ENCODE assay signal across 28 cellular contexts in the genomic region with DNA sequence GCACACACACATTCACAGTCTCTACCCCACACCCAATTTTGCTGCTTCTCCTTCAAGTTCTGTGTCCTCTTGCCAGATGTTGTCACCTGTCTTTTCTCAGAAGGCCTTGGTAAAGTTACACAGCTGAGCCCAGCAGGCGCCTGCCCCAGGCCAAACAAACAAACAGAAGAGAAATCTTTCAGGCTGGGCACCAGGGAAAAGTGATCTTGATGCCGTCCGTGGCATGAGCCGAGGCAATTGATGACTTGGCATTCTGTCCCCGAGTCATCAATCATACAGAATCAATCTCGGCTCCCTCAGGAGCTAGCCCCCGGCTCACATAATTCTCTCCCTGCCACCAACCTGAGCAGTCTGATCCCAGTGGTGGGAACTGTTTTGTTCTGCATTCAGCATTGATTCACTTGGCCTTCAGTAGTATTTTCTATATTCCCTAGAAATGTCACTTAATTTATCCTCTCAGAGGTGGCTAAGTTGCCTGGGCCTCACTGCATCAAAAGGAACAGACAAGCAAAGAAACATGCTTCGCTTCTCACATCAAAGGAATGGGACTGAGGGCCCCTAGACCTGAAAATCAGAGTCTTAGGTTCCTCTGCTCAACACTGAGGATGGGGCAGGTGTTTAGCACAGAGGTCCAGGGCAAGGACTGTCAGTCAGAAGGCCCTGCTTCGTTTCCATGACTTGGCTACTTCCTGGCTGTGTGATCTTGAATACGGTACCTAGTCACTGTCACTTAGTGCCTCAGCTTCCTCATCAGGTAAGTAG.
"Had no signal": no experiment of that assay in that cellular context is flagged by ENCODE, and none has a peak within 500 bp of the region (broad histone marks: within the 10 kb centered on the region; RNA-seq: fewer than 3 reads in every experiment).

No MANE protein-coding gene starts in this region.

- H3K27me3 ChIP-seq: ascending aorta, body of pancreas had no signal

- H3K36me3 ChIP-seq: ascending aorta had no signal

- H3K4me3 Mint-ChIP-seq: activated CD8-positive, alpha-beta T cell treated with anti-CD3 and anti-CD28 coated beads, Interleukin-2, amount 10 ng/mL, durations not matched to agents 7 days and 5 days; activated naive CD8-positive, alpha-beta T cell treated with anti-CD3 and anti-CD28 coated beads, Interleukin-2, amount 50 U/mL, for 24 hours; activated T-cell treated with anti-CD3 and anti-CD28 coated beads, Interleukin-2, amount 50 U/mL, for 24 hours; activated T-helper 1 cell treated with anti-CD3 and anti-CD28 coated beads, Interleukin-12 subunit alpha, Interleukin-12 subunit beta, Interleukin-2, Interleukin-4 antibody, amounts not matched to agents 30 ng/mL and 10 ng/mL and 1 ng/mL, durations not matched to agents 14 hours and 24 hours and 36 hours; central memory CD8-positive, alpha-beta T cell had no signal

- H3K4me1 ChIP-seq: ascending aorta, body of pancreas had no signal

- ATAC-seq: activated CD8-positive, alpha-beta T cell treated with anti-CD3 and anti-CD28 coated beads, Interleukin-2, amount 10 ng/mL, durations not matched to agents 7 days and 5 days; activated naive CD4-positive, alpha-beta T cell treated with anti-CD3 and anti-CD28 coated beads, Interleukin-2, amount 50 U/mL, for 72 hours; activated naive CD8-positive, alpha-beta T cell treated with anti-CD3 and anti-CD28 coated beads, Interleukin-2, amount 50 U/mL, for 24 hours; body of pancreas; K562 had no signal

- H3K27ac ChIP-seq: ascending aorta, body of pancreas, SK-N-MC, VCaP had no signal

- DNase-seq: activated CD4-positive, alpha-beta T cell treated with anti-CD3 and anti-CD28 coated beads for 4 hours; activated CD4-positive, alpha-beta T cell treated with anti-CD3 and anti-CD28 coated beads, Interleukin-2, amount 50 U/mL, for 4 hours; activated CD8-positive, alpha-beta memory T cell treated with anti-CD3 and anti-CD28 coated beads, Interleukin-2, amount 50 U/mL, for 48 hours; activated CD8-positive, alpha-beta T cell treated with anti-CD3 and anti-CD28 coated beads, Interleukin-2, amount 10 ng/mL, durations not matched to agents 7 days and 5 days; activated effector memory CD4-positive, alpha-beta T cell treated with anti-CD3 and anti-CD28 coated beads, Interleukin-2, amount 50 U/mL, for 16 hours; activated naive CD4-positive, alpha-beta T cell treated with Interleukin-2 at 50 U/mL for 16 hours; activated naive CD8-positive, alpha-beta T cell treated with anti-CD3 and anti-CD28 coated beads, Interleukin-2, amount 50 U/mL, for 24 hours; activated T-cell treated with anti-CD3 and anti-CD28 coated beads, Interleukin-2, amount 50 U/mL, for 24 hours; amniotic stem cell; body of pancreas; Karpas-422; MM.1S; NCI-H1105; NCI-H146; NCI-H187 treated with DMSO at 0.1 percent for 48 hours; NCI-H2081 treated with DMSO at 0.1 percent for 48 hours; NCI-H446; NCI-H524; NCI-H748 treated with DMSO at 0.1 percent for 48 hours; T-helper 1 cell had no signal

- H3K9me3 Mint-ChIP-seq: activated T-helper 1 cell treated with anti-CD3 and anti-CD28 coated beads, Interleukin-12 subunit alpha, Interleukin-12 subunit beta, Interleukin-2, Interleukin-4 antibody, amounts not matched to agents 30 ng/mL and 10 ng/mL and 1 ng/mL, durations not matched to agents 14 hours and 24 hours and 36 hours had no signal

- H3K4me3 ChIP-seq: ascending aorta, body of pancreas, K562, SK-N-MC had no signal

- H3K4me1 Mint-ChIP-seq: activated naive CD8-positive, alpha-beta T cell treated with anti-CD3 and anti-CD28 coated beads, Interleukin-2, amount 50 U/mL, for 24 hours; central memory CD8-positive, alpha-beta T cell had no signal

- H3K9me3 ChIP-seq: ascending aorta, body of pancreas had no signal

- H3K27ac Mint-ChIP-seq: activated CD8-positive, alpha-beta T cell treated with anti-CD3 and anti-CD28 coated beads, Interleukin-2, amount 10 ng/mL, durations not matched to agents 7 days and 5 days; activated naive CD4-positive, alpha-beta T cell treated with anti-CD3 and anti-CD28 coated beads, Interleukin-2, amount 50 U/mL, for 72 hours; activated naive CD8-positive, alpha-beta T cell treated with anti-CD3 and anti-CD28 coated beads, Interleukin-2, amount 50 U/mL, for 24 hours; activated T-cell treated with anti-CD3 and anti-CD28 coated beads, Interleukin-2, amount 50 U/mL, for 24 hours; activated T-helper 1 cell treated with anti-CD3 and anti-CD28 coated beads, Interleukin-12 subunit alpha, Interleukin-12 subunit beta, Interleukin-2, Interleukin-4 antibody, amounts not matched to agents 30 ng/mL and 10 ng/mL and 1 ng/mL, durations not matched to agents 14 hours and 24 hours and 36 hours had no signal

- FAIRE-seq: bronchial epithelial cell, K562 had no signal

- H3K36me3 Mint-ChIP-seq: activated naive CD4-positive, alpha-beta T cell treated with anti-CD3 and anti-CD28 coated beads, Interleukin-2, amount 50 U/mL, for 72 hours had no signal

- H3K27me3 Mint-ChIP-seq: activated naive CD8-positive, alpha-beta T cell treated with anti-CD3 and anti-CD28 coated beads, Interleukin-2, amount 50 U/mL, for 24 hours; activated T-cell treated with anti-CD3 and anti-CD28 coated beads, Interleukin-2, amount 50 U/mL, for 24 hours; central memory CD8-positive, alpha-beta T cell had no signal
